Comparison of ENCODE assay signal across 11 cellular contexts in genomic region chr20:25622049-25622448, GRCh38. TPM values are rescaled to one million over a fixed set of nuclear protein-coding genes. Genes with fewer than 3 reads are reported as not detected.
DNase-seq lines count a peak whose midpoint lies in the region; ATAC-seq, FAIRE-seq and TF ChIP-seq lines count a peak whose summit lies in the region.
"Had no signal": no experiment of that assay in that cellular context is flagged by ENCODE, and none has a peak within 500 bp of the region (broad histone marks: within the 10 kb centered on the region; RNA-seq: fewer than 3 reads in every experiment).

No MANE protein-coding gene starts in this region.

- H3K9me3 Mint-ChIP-seq in CD4-positive, alpha-beta memory T cell: peaks cover 0 to 4% (median 0%) of the 10 kb centered on the region in 8 donors
- peaks cover 0 to 3% (median 0%) of the 10 kb centered on the region in 7 donors for H3K9me3 Mint-ChIP-seq in naive B cell

- BruUV-seq in GM12878 (replicated peaks; lab: Mats Ljungman, UMichigan): TSS peak; percentile 53

- no peaks in the 10 kb centered on the region for H3K27me3 ChIP-seq in CD4-positive, alpha-beta memory T cell (ENCODE audit: insufficient read depth, low read length)
- H3K27me3 ChIP-seq in Karpas-422 (ENCODE audit: low read length) (no peaks in the 10 kb centered on the region), GM12878 (replicated peaks in 1 of 2; ENCODE audit: control insufficient read depth in 2 of 2, insufficient read depth in 2 of 2, low read length in 1 of 2) (no peaks in the 10 kb centered on the region)
- H3K27me3 ChIP-seq: ovary had no signal

- H3K79me2 ChIP-seq in Karpas-422 (ENCODE audit: low read length) (peaks cover 86% of the 10 kb centered on the region), GM12878 (ENCODE audit: control insufficient read depth, insufficient read depth, low read length) (peaks cover 20% of the 10 kb centered on the region)

- no peak overlapping the region for H3K4me3 ChIP-seq in CD4-positive, alpha-beta memory T cell (ENCODE audit: low read length in 2 of 2)
- H3K4me3 ChIP-seq in Karpas-422 (ENCODE audit: low read length) (peak overlapping the region; percentile 95), GM12878 (no peak overlapping the region)

- RAD21 ChIA-PET in GM12878 (lab: Charles Lee; ENCODE audit: unreplicated experiment): no interaction called here

- in situ Hi-C loops in GM12878 (cut with MboI): loop anchor here (5.0 to 25.0 kb wide), 3 partner anchors 75 to 540 kb away; partner anchors contain the start of gene ZNF337

- no peak for TF ChIP-seq RAD21 in GM12878 (IDR thresholded peaks at IDR 0.05; ENCODE audit: insufficient read depth, low read depth, low read length)

- POLR2A ChIA-PET in CD4-positive, alpha-beta memory T cell (lab: Charles Lee; ENCODE audit: partially characterized antibody): no interaction called here
- POLR2A ChIA-PET in GM12878 (lab: Charles Lee): no interaction called here

- peak overlapping the region; percentile 92 to 97 (median 96) for H3K4me3 Mint-ChIP-seq in CD4-positive, alpha-beta memory T cell
- peak overlapping the region; percentile 87 to 98 (median 96) for H3K4me3 Mint-ChIP-seq in naive B cell

- H3K9ac ChIP-seq in Karpas-422 (ENCODE audit: low read length): peak overlapping the region; percentile 90
- H3K9ac ChIP-seq in GM12878 (ENCODE audit: control insufficient read depth, insufficient read depth, low read length): no peak overlapping the region

- H3K4me2 ChIP-seq in Karpas-422 (ENCODE audit: low read depth, low read length, poor library complexity, severe bottlenecking) (peak overlapping the region; percentile 89), GM12878 (ENCODE audit: control insufficient read depth, insufficient read depth) (peak overlapping the region; percentile 91)

- 97% methylated on average over 6 of the region's 6 CpGs for WGBS in GM12878 (ENCODE audit: insufficient coverage, insufficient replicate concordance, low lambda C conversion rate, missing lambda C conversion rate)

- no peak for TF ChIP-seq CTCF in GM12878 (IDR thresholded peaks at IDR 0.05 in 2 of 3, conservative IDR thresholded peaks at IDR 0.05 in 1 of 3; ENCODE audit: control insufficient read depth in 2 of 3, extremely low read depth in 1 of 3, insufficient read depth in 1 of 3, low read depth in 3 of 3, low read length in 3 of 3)

- DNase-seq in CD4-positive, alpha-beta memory T cell: no peak
- DNase-seq in Karpas-422 (no peak), GM12878 (ENCODE audit: low read depth, low spot score) (no peak), naive B cell (no peak), superior temporal gyrus (ENCODE audit: extremely low spot score) (no peak), NCI-H510A (lab: John Stamatoyannopoulos, UW) (no peak)
- DNase-seq: anterior cingulate cortex, hippocampal formation, ovary had no signal

- H4K20me1 ChIP-seq in Karpas-422 (ENCODE audit: insufficient read depth, low read depth, low read length) (no peaks in the 10 kb centered on the region), GM12878 (ENCODE audit: control insufficient read depth, insufficient read depth) (no peaks in the 10 kb centered on the region)

- H3K27ac ChIP-seq in CD4-positive, alpha-beta memory T cell (ENCODE audit: low read depth, low read length): no peak overlapping the region
- no peak overlapping the region for H3K27ac ChIP-seq in Karpas-422 (ENCODE audit: low read length)
- no peak overlapping the region for H3K27ac ChIP-seq in GM12878 (ENCODE audit: control insufficient read depth, insufficient read depth)
- H3K27ac ChIP-seq: ovary had no signal

- SMC1A ChIA-PET in GM12878 (lab: Charles Lee; ENCODE audit: uncharacterized antibody, unreplicated experiment): no interaction called here

- intact Hi-C loops in CD4-positive, alpha-beta memory T cell (cut with micrococcal nuclease): loop anchor here (5.0 kb wide), 1 partner anchor 215 kb away; the partner anchor contains the start of gene GINS1
- intact Hi-C loops in GM12878 (cut with micrococcal nuclease; ENCODE audit: unreplicated experiment): loop anchor here (5.0 to 10.0 kb wide), 2 partner anchors 180 to 307 kb away; no protein-coding TSS in a partner anchor

- peaks cover 0 to 5% of the 10 kb centered on the region in 2 donors for H3K36me3 Mint-ChIP-seq in CD4-positive, alpha-beta memory T cell
- H3K36me3 Mint-ChIP-seq in naive B cell: no peaks in the 10 kb centered on the region

- H2AFZ ChIP-seq in Karpas-422 (ENCODE audit: low read length) (no peak overlapping the region), GM12878 (ENCODE audit: control insufficient read depth, low read depth, low read length) (no peak overlapping the region)

- peaks cover 14 to 25% (median 17%) of the 10 kb centered on the region in 4 donors for H3K4me1 Mint-ChIP-seq in CD4-positive, alpha-beta memory T cell
- H3K4me1 Mint-ChIP-seq in naive B cell: peaks cover 17 to 35% (median 26%) of the 10 kb centered on the region in 3 donors

- no peak for TF ChIP-seq EP300 in GM12878 (IDR thresholded peaks at IDR 0.05; ENCODE audit: borderline replicate concordance in 1 of 2, control insufficient read depth in 1 of 2, low read depth in 2 of 2, low read length in 2 of 2)

- no peaks in the 10 kb centered on the region for H3K27me3 Mint-ChIP-seq in CD4-positive, alpha-beta memory T cell
- H3K27me3 Mint-ChIP-seq in naive B cell: no peaks in the 10 kb centered on the region

- H3K9me2 ChIP-seq in Karpas-422 (replicated peaks; ENCODE audit: insufficient read depth, low read length): no peaks in the 10 kb centered on the region

- H3K36me3 ChIP-seq in CD4-positive, alpha-beta memory T cell (ENCODE audit: insufficient read depth, low read length): no peaks in the 10 kb centered on the region
- H3K36me3 ChIP-seq in Karpas-422 (ENCODE audit: insufficient read depth, low read length) (no peaks in the 10 kb centered on the region), GM12878 (ENCODE audit: control insufficient read depth in 2 of 2, insufficient read depth in 2 of 2, low read length in 1 of 2) (no peaks in the 10 kb centered on the region)
- H3K36me3 ChIP-seq: ovary had no signal

- CTCF ChIA-PET in CD4-positive, alpha-beta memory T cell (lab: Charles Lee; ENCODE audit: partially characterized antibody): no interaction called here
- CTCF ChIA-PET in GM12878 (lab: Yijun Ruan, JAX): interaction anchor here (0.8 kb wide), 1 partner anchor 151 kb away, joined by 3 read pairs; no protein-coding TSS in a partner anchor

- H3K9me3 ChIP-seq in CD4-positive, alpha-beta memory T cell (ENCODE audit: control insufficient read depth in 1 of 2, low read length in 2 of 2): no peaks in the 10 kb centered on the region
- H3K9me3 ChIP-seq in Karpas-422 (ENCODE audit: low read length): no peaks in the 10 kb centered on the region
- H3K9me3 ChIP-seq in GM12878 (replicated peaks; ENCODE audit: control insufficient read depth, insufficient read depth, low read length): no peaks in the 10 kb centered on the region; the same call in 2 of the 3 replicates
- H3K9me3 ChIP-seq: ovary had no signal

- peak overlapping the region in 2 of 7 donors; percentile 34 to 78 for H3K27ac Mint-ChIP-seq in CD4-positive, alpha-beta memory T cell
- peak overlapping the region in 3 of 6 donors; percentile 64 to 95 (median 93) for H3K27ac Mint-ChIP-seq in naive B cell

- ATAC-seq in GM12878 (no peak), naive B cell (ENCODE audit: low read depth in 2 of 2) (no peak), GM21576 (IDR thresholded peaks at IDR 0.05; ENCODE audit: unreplicated experiment) (no peak), GM21737 (IDR thresholded peaks at IDR 0.05; ENCODE audit: unreplicated experiment) (no peak)

- TF ChIP-seq POLR2A in GM12878 (IDR thresholded peaks at IDR 0.05; ENCODE audit: low read depth, low read length): no peak

- peaks cover 16% of the 10 kb centered on the region for H3K4me1 ChIP-seq in CD4-positive, alpha-beta memory T cell (ENCODE audit: insufficient read depth, low read length)
- H3K4me1 ChIP-seq in Karpas-422 (ENCODE audit: low read length) (peaks cover 36% of the 10 kb centered on the region), GM12878 (ENCODE audit: control insufficient read depth, insufficient read depth, low read length) (peaks cover 3% of the 10 kb centered on the region; the same call in 1 of the 2 replicates)

- FAIRE-seq in GM12878 (lab: Jason Lieb, UNC): no peak

RNA-seq across cellular contexts. Expression of gene NANP, which starts 1.8 kb away (rescaled TPM):
- total RNA-seq in CD4-positive, alpha-beta memory T cell: 1 to 10 TPM; 1.9 to 2.0 TPM
- 1 to 10 TPM; 1.6 TPM for polyA plus RNA-seq in CD4-positive, alpha-beta memory T cell
- 3.5 and 5.1 TPM in 2 replicates for total RNA-seq in Karpas-422 (2014; rRNA removed; shearing (Covaris generic); ENCODE audit: low replicate concordance)
- total RNA-seq in GM12878 (2013; cell fraction: nucleolus; rRNA removed): 7.0 and 7.2 TPM in 2 replicates
- 4.7 and 5.8 TPM in 2 replicates for total RNA-seq in GM12878 (2014; rRNA removed)
- total RNA-seq in GM12878 (2014; rRNA removed; fragmentation: Illumina TruSeq; extraction: Trizol): 5.1 and 5.2 TPM in 2 replicates
- total RNA-seq in GM12878 (2021): 4.6 and 5.1 TPM in 2 replicates
- polyA plus RNA-seq in GM12878 (2011; ENCODE audit: low read depth): 1.8 TPM
- 5.7 and 7.3 TPM in 2 replicates for polyA plus RNA-seq in GM12878 (2011; rRNA removed)
- 3.7 and 4.7 TPM in 2 replicates for polyA plus RNA-seq in GM12878 (2011; cell fraction: cytosol; rRNA removed)
- polyA plus RNA-seq in GM12878 (2011; cell fraction: nucleus; rRNA removed): 1.5 and 1.9 TPM in 2 replicates
- polyA plus RNA-seq in GM12878 (2012): 2.2 and 2.6 TPM in 2 replicates
- polyA plus RNA-seq in GM12878 (2014; fragmentation: Illumina TruSeq; extraction: Trizol): 6.5 and 7.6 TPM in 2 replicates
- polyA plus RNA-seq in GM12878 (2014; fragmentation: Nextera tagmentation; extraction: Ambion mirVana): 1 to 10 TPM; 4.2 to 4.6 TPM
- 4.1 and 4.4 TPM in 2 replicates for polyA plus RNA-seq in GM12878 (2014; rRNA removed)
- polyA plus RNA-seq in GM12878 (2016; fragmentation: Nextera tagmentation; extraction: Ambion mirVana): 1 to 10 TPM; 5.4 to 6.7 TPM
- 3.7 and 4.5 TPM in 2 replicates for polyA minus RNA-seq in GM12878 (2011; rRNA and poly(A)+ RNA removed)
- 1.7 and 1.8 TPM in 2 replicates for polyA minus RNA-seq in GM12878 (2011; cell fraction: cytosol; rRNA and poly(A)+ RNA removed)
- polyA minus RNA-seq in GM12878 (2011; cell fraction: nucleus; rRNA and poly(A)+ RNA removed): 1.8 and 2.6 TPM in 2 replicates
- polyA plus RNA-seq in naive B cell (ENCODE audit: low read depth in 6 of 6): 1 to 10 TPM in 4 of 6 donors, under 1 TPM in 2; 0.60 to 1.9 (median 1.3) TPM

RNA-seq across cellular contexts. Expression of gene NINL, which starts 36.7 kb away (rescaled TPM):
- total RNA-seq in CD4-positive, alpha-beta memory T cell: 1 to 10 TPM; 3.4 to 4.0 TPM
- under 1 TPM in 1 of 2 donors, not detected in 1; 0.36 TPM for polyA plus RNA-seq in CD4-positive, alpha-beta memory T cell
- total RNA-seq in Karpas-422 (2014; rRNA removed; shearing (Covaris generic); ENCODE audit: low replicate concordance): 0.19 and 0.79 TPM in 2 replicates
- total RNA-seq in GM12878 (2013; cell fraction: nucleolus; rRNA removed): 0.15 and 0.22 TPM in 2 replicates
- total RNA-seq in GM12878 (2014; rRNA removed) (0.11 TPM in 2 replicates), GM12878 (2014; rRNA removed; fragmentation: Illumina TruSeq; extraction: Trizol) (0.31 TPM in 1 of 2 replicates, not detected in the other), GM12878 (2021) (0.23 and 0.29 TPM in 2 replicates)
- polyA plus RNA-seq in GM12878 (2011; ENCODE audit: low read depth): not detected
- polyA plus RNA-seq in GM12878 (2011; rRNA removed) (0.12 and 0.29 TPM in 2 replicates), GM12878 (2014; fragmentation: Illumina TruSeq; extraction: Trizol) (0.07 TPM in 1 of 2 replicates, not detected in the other), GM12878 (2014; fragmentation: Nextera tagmentation; extraction: Ambion mirVana) (under 1 TPM in 1 of 2 experiments, not detected in 1; 0.04 TPM), GM12878 (2014; rRNA removed) (0.01 and 0.77 TPM in 2 replicates), GM12878 (2016; fragmentation: Nextera tagmentation; extraction: Ambion mirVana) (under 1 TPM; 0.09 to 0.25 TPM), naive B cell (ENCODE audit: low read depth in 6 of 6) (under 1 TPM in 4 of 6 donors, not detected in 2; 0.08 to 0.65 (median 0.38) TPM)
- polyA plus RNA-seq in GM12878 (2011; cell fraction: cytosol; rRNA removed): 0.07 and 0.10 TPM in 2 replicates
- 0.19 and 0.60 TPM in 2 replicates for polyA plus RNA-seq in GM12878 (2011; cell fraction: nucleus; rRNA removed)
- 0.15 and 0.19 TPM in 2 replicates for polyA plus RNA-seq in GM12878 (2012)
- polyA minus RNA-seq in GM12878 (2011; rRNA and poly(A)+ RNA removed): 0.10 and 0.15 TPM in 2 replicates
- polyA minus RNA-seq in GM12878 (2011; cell fraction: cytosol; rRNA and poly(A)+ RNA removed): 0.21 TPM in 1 of 2 replicates, not detected in the other
- polyA minus RNA-seq in GM12878 (2011; cell fraction: nucleus; rRNA and poly(A)+ RNA removed): 0.12 and 0.38 TPM in 2 replicates
